In genomic region chr4:98638661-98639060, GRCh38 we compare ENCODE assay signal across 1 cellular context.
TF ChIP-seq lines count a peak whose summit lies in the region.

No MANE protein-coding gene starts in this region.

TF ChIP-seq in IMR-90, 13 proteins besides CTCF, POLR2A, EP300 and RAD21:
- TF ChIP-seq FOS (IDR thresholded peaks at IDR 0.05; ENCODE audit: low read depth, low read length) = 0 out of 2 replicates have a peak, but pooled peaks have one; percentile 9
- TF ChIP-seq SMC3 (IDR thresholded peaks at IDR 0.05; ENCODE audit: low read depth, low read length) = no peak
- peak; percentile 72 for TF ChIP-seq BHLHE40 (IDR thresholded peaks at IDR 0.05; ENCODE audit: low read depth, low read length)
- TF ChIP-seq MXI1 (IDR thresholded peaks at IDR 0.05; ENCODE audit: borderline replicate concordance, low read depth, low read length) = no peak
